29 cellular contexts compared by ENCODE assay signal in the genomic region with DNA sequence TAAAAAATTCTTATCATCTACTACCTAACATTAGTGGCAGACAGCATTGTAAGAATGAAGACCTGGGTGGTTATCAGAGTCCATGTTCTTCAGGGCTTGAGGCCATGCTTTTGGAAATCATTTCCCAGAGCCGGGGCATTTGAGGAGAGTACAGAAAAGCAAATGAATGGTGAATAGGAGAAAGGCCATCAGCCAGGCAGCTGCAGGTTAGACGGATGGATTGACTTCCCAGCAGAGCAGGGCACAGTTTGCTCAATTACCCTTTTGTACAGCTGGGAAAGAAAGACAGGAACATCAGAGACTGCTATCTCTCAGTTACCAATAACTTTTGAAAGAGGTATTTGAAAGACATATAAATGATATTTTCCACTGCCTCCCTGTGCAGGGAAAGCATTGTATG.
A peak's percentile ranks its signal among the peaks of the same experiment; 100 is the strongest.
DNase-seq lines count a peak whose midpoint lies in the region; ATAC-seq, FAIRE-seq and TF ChIP-seq lines count a peak whose summit lies in the region.
"Had no signal": no experiment of that assay in that cellular context is flagged by ENCODE, and none has a peak within 500 bp of the region (broad histone marks: within the 10 kb centered on the region; RNA-seq: fewer than 3 reads in every experiment).

No MANE protein-coding gene starts in this region.

- H3K4me1 ChIP-seq in HepG2 (ENCODE audit: insufficient read depth, low read length) (peaks cover 54% of the 10 kb centered on the region), aorta (ENCODE audit: control insufficient read depth in 1 of 2, insufficient read depth in 2 of 2, low read length in 2 of 2) (peaks cover 2 to 3% of the 10 kb centered on the region in 2 donors)
- H3K4me1 ChIP-seq: colonic mucosa, Peyer's patch had no signal

- BruUV-seq in HepG2 (replicated peaks; lab: Mats Ljungman, UMichigan), result no TSS peak

- TF ChIP-seq EP300 in HepG2 (IDR thresholded peaks at IDR 0.05; ENCODE audit: low read depth in 2 of 2, low read length in 2 of 2), result peak in 1 of 2 experiments; percentile 20; a peak in 1 of 4 replicates
- TF ChIP-seq EP300 in HepG2 (CRISPR knock-in tag; IDR thresholded peaks at IDR 0.05; ENCODE audit: borderline replicate concordance), result no peak

- H3K36me3 ChIP-seq in HepG2 (replicated peaks in 1 of 2; ENCODE audit: control insufficient read depth in 1 of 2, insufficient read depth in 2 of 2, low read length in 2 of 2), result no peaks in the 10 kb centered on the region
- no peaks in the 10 kb centered on the region for H3K36me3 ChIP-seq in aorta (ENCODE audit: control insufficient read depth in 1 of 2, insufficient read depth in 2 of 2, low read length in 1 of 2)
- H3K36me3 ChIP-seq: cardiac muscle cell, colonic mucosa, ovary, Peyer's patch, stomach, tibial artery, WERI-Rb-1 had no signal

- H3K27me3 Mint-ChIP-seq in osteocyte (ENCODE audit: unreplicated experiment) (no peaks in the 10 kb centered on the region), HFFc6 (ENCODE audit: insufficient read depth) (peaks cover 2% of the 10 kb centered on the region; the same call in 1 of the 2 replicates)
- H3K27me3 Mint-ChIP-seq: activated CD4-positive, alpha-beta T cell treated with anti-CD3 and anti-CD28 coated beads, Interleukin-2, amount 10 ng/mL, durations not matched to agents 7 days and 5 days; activated naive CD8-positive, alpha-beta T cell treated with anti-CD3 and anti-CD28 coated beads, Interleukin-2, amount 10 ng/mL, durations not matched to agents 7 days and 5 days had no signal

- peaks cover 24% of the 10 kb centered on the region for H3K79me2 ChIP-seq in HepG2 (ENCODE audit: insufficient read depth, low read length)

- H3K9me3 Mint-ChIP-seq in osteocyte (ENCODE audit: unreplicated experiment), result no peaks in the 10 kb centered on the region
- H3K9me3 Mint-ChIP-seq in HFFc6, result no peaks in the 10 kb centered on the region
- H3K9me3 Mint-ChIP-seq: activated CD4-positive, alpha-beta T cell treated with anti-CD3 and anti-CD28 coated beads, Interleukin-2, amount 10 ng/mL, durations not matched to agents 7 days and 5 days; activated naive CD8-positive, alpha-beta T cell treated with anti-CD3 and anti-CD28 coated beads, Interleukin-2, amount 10 ng/mL, durations not matched to agents 7 days and 5 days; activated T-cell treated with anti-CD3 and anti-CD28 coated beads, Interleukin-2, amount 50 U/mL, for 24 hours; natural killer cell had no signal

- DNase-seq in DMS53 (lab: John Stamatoyannopoulos, UW) (peak; percentile 39), NCI-H2081 treated with DMSO at 0.1 percent for 48 hours (lab: John Stamatoyannopoulos, UW) (peak; percentile 41), HepG2 (ENCODE audit: low spot score) (no peak), aorta (no peak), DMS 273 (lab: John Stamatoyannopoulos, UW; ENCODE audit: unreplicated experiment) (no peak), osteocyte (ENCODE audit: extremely low spot score, unreplicated experiment) (no peak), HFFc6 (no peak)
- DNase-seq: activated CD4-positive, alpha-beta T cell treated with anti-CD3 and anti-CD28 coated beads, Interleukin-2, amount 10 ng/mL, durations not matched to agents 7 days and 5 days; activated gamma-delta T cell; activated naive CD8-positive, alpha-beta T cell treated with anti-CD3 and anti-CD28 coated beads, Interleukin-2, amount 10 ng/mL, durations not matched to agents 7 days and 5 days; activated T-cell treated with anti-CD3 and anti-CD28 coated beads, Interleukin-2, amount 50 U/mL, for 24 hours; colonic mucosa; effector CD8-positive, alpha-beta T cell; hippocampal formation; mucosa of descending colon; natural killer cell; NCI-H1694 treated with DMSO at 0.1 percent for 48 hours; NCI-H526; ovary; Peyer's patch; retina; small intestine; stimulated activated CD8-positive, alpha-beta memory T cell treated with anti-CD3 and anti-CD28 coated beads, Interleukin-4, amount 100 ng/mL, for 48 hours; stomach; tibial artery; WERI-Rb-1 had no signal

- H3K4me3 Mint-ChIP-seq in osteocyte (ENCODE audit: unreplicated experiment), result no peak overlapping the region
- no peak overlapping the region for H3K4me3 Mint-ChIP-seq in HFFc6
- H3K4me3 Mint-ChIP-seq: activated CD4-positive, alpha-beta T cell treated with anti-CD3 and anti-CD28 coated beads, Interleukin-2, amount 10 ng/mL, durations not matched to agents 7 days and 5 days; activated naive CD8-positive, alpha-beta T cell treated with anti-CD3 and anti-CD28 coated beads, Interleukin-2, amount 10 ng/mL, durations not matched to agents 7 days and 5 days; activated T-cell treated with anti-CD3 and anti-CD28 coated beads, Interleukin-2, amount 50 U/mL, for 24 hours; natural killer cell had no signal

- intact Hi-C loops in HepG2 (cut with micrococcal nuclease; ENCODE audit: unreplicated experiment) (loop anchor here (2.0 to 5.0 kb wide), 2 partner anchors 16 to 75 kb away; no protein-coding TSS in a partner anchor), aorta (cut with DNase I) (no loop called here)

- POLR2A ChIA-PET in HepG2 (lab: Yijun Ruan, JAX), result interaction anchor here (1.5 to 3.9 kb wide), 4 partner anchors 9 to 134 kb away, joined by 4 to 99 read pairs (median 36); partner anchors contain the start of gene ALCAM

- no peaks in the 10 kb centered on the region for H4K20me1 ChIP-seq in HepG2 (ENCODE audit: insufficient read depth, low read length)

- TF ChIP-seq RAD21 in HepG2 (CRISPR knock-in tag; IDR thresholded peaks at IDR 0.05), result no peak

- TF ChIP-seq CTCF in HepG2 (CRISPR knock-in tag; IDR thresholded peaks at IDR 0.05) (no peak), osteocyte (IDR thresholded peaks at IDR 0.05) (no peak), HFFc6 (IDR thresholded peaks at IDR 0.05) (no peak)

- peak overlapping the region; percentile 78 for H3K9ac ChIP-seq in HepG2 (ENCODE audit: insufficient read depth, low read depth, low read length)

- H3K27ac ChIP-seq in HepG2 (ENCODE audit: extremely low read length, insufficient read depth, low read length) (peak overlapping the region; percentile 81), aorta (ENCODE audit: low read depth in 1 of 2, low read length in 2 of 2) (peak overlapping the region in 1 of 2 donors; percentile 28)
- H3K27ac ChIP-seq: C4-2B, cardiac muscle cell, colonic mucosa, ovary, Peyer's patch, stomach, tibial artery, WERI-Rb-1 had no signal

- no peaks in the 10 kb centered on the region for H3K9me3 ChIP-seq in HepG2 (ENCODE audit: low read length)
- H3K9me3 ChIP-seq in aorta (ENCODE audit: control insufficient read depth, low read length), result no peaks in the 10 kb centered on the region
- H3K9me3 ChIP-seq: colonic mucosa, mucosa of descending colon, ovary, Peyer's patch, stomach, tibial artery had no signal

- FAIRE-seq in HepG2 (lab: Jason Lieb, UNC), result peak; percentile 60
- FAIRE-seq: astrocyte, small intestine had no signal

- ATAC-seq in HepG2 (peak; percentile 54), aorta (ENCODE audit: low FRiP score) (peak; percentile 15)
- ATAC-seq: mucosa of descending colon, natural killer cell had no signal

- CTCF ChIA-PET in HepG2 (lab: Yijun Ruan, JAX; ENCODE audit: low intra/inter-chr PET ratio, low total read pairs), result interaction anchor here (1.9 kb wide), 1 partner anchor 115 kb away, joined by 4 read pairs; no protein-coding TSS in a partner anchor

- in situ Hi-C loops in HepG2 (cut with HindIII; ENCODE audit: extremely low pct_ligation_motif_present, low pct_unique_long_range_greater_than_20kb), result loop anchor here (25.0 kb wide), 2 partner anchors 290 to 890 kb away; no protein-coding TSS in a partner anchor

- H2AFZ ChIP-seq in HepG2 (ENCODE audit: low read length), result no peak overlapping the region

- H3K27ac Mint-ChIP-seq in osteocyte (ENCODE audit: unreplicated experiment), result no peak overlapping the region
- no peak overlapping the region; the same call in 1 of the 2 replicates for H3K27ac Mint-ChIP-seq in HFFc6
- H3K27ac Mint-ChIP-seq: activated CD4-positive, alpha-beta T cell treated with anti-CD3 and anti-CD28 coated beads, Interleukin-2, amount 10 ng/mL, durations not matched to agents 7 days and 5 days; activated naive CD8-positive, alpha-beta T cell treated with anti-CD3 and anti-CD28 coated beads, Interleukin-2, amount 10 ng/mL, durations not matched to agents 7 days and 5 days; activated T-cell treated with anti-CD3 and anti-CD28 coated beads, Interleukin-2, amount 50 U/mL, for 24 hours; natural killer cell had no signal

- 0% methylated on average over 2 of the region's 2 CpGs for WGBS in HepG2 (ENCODE audit: low lambda C conversion rate)
- 24 to 30% methylated on average over 2 of the region's 2 CpGs for WGBS in aorta, 2 donors

- peaks cover 48% of the 10 kb centered on the region for H3K4me1 Mint-ChIP-seq in osteocyte (ENCODE audit: unreplicated experiment)
- H3K4me1 Mint-ChIP-seq in HFFc6 (ENCODE audit: low read depth), result peaks cover 68% of the 10 kb centered on the region
- H3K4me1 Mint-ChIP-seq: activated CD4-positive, alpha-beta T cell treated with anti-CD3 and anti-CD28 coated beads, Interleukin-2, amount 10 ng/mL, durations not matched to agents 7 days and 5 days; activated naive CD8-positive, alpha-beta T cell treated with anti-CD3 and anti-CD28 coated beads, Interleukin-2, amount 10 ng/mL, durations not matched to agents 7 days and 5 days; natural killer cell had no signal

- no peaks in the 10 kb centered on the region; a peak in 1 of 5 replicates for H3K27me3 ChIP-seq in HepG2 (ENCODE audit: control insufficient read depth in 1 of 2, insufficient read depth in 2 of 2, low read length in 2 of 2)
- no peaks in the 10 kb centered on the region for H3K27me3 ChIP-seq in aorta (ENCODE audit: control insufficient read depth in 1 of 2, insufficient read depth in 2 of 2, low read length in 1 of 2)
- H3K27me3 ChIP-seq: cardiac muscle cell, colonic mucosa, ovary, Peyer's patch, stomach, tibial artery had no signal

- no peak for TF ChIP-seq POLR2A in HepG2 (IDR thresholded peaks at IDR 0.05; ENCODE audit: insufficient read depth in 1 of 2, low read depth in 2 of 2, low read length in 2 of 2)

- H3K36me3 Mint-ChIP-seq in osteocyte (ENCODE audit: unreplicated experiment), result peaks cover under 1% of the 10 kb centered on the region
- H3K36me3 Mint-ChIP-seq in HFFc6 (ENCODE audit: low read depth), result peaks cover 8% of the 10 kb centered on the region
- H3K36me3 Mint-ChIP-seq: activated naive CD8-positive, alpha-beta T cell treated with anti-CD3 and anti-CD28 coated beads, Interleukin-2, amount 10 ng/mL, durations not matched to agents 7 days and 5 days; natural killer cell had no signal

- peak overlapping the region; percentile 87 for H3K4me2 ChIP-seq in HepG2 (ENCODE audit: low read depth, low read length)

- peak overlapping the region in 2 of 3 experiments; percentile 29 to 33; a peak in 2 of 6 replicates for H3K4me3 ChIP-seq in HepG2 (replicated peaks in 1 of 3; ENCODE audit: insufficient read depth in 1 of 3, low read depth in 2 of 3, low read length in 3 of 3)
- no peak overlapping the region for H3K4me3 ChIP-seq in aorta (ENCODE audit: low read length in 2 of 2)
- H3K4me3 ChIP-seq: cardiac muscle cell, colonic mucosa, mucosa of descending colon, ovary, Peyer's patch, stomach, tibial artery had no signal

TF ChIP-seq in HepG2, 621 proteins besides CTCF, POLR2A, EP300 and RAD21 (continues in another document):
- TF ChIP-seq RFX5 (IDR thresholded peaks at IDR 0.05; ENCODE audit: low read depth, low read length), result no peak

Comparison
In these comparisons a context has a peak if more than half of its experiments do, and no peak if none do; other contexts are left out.
1. DNase-seq: peak in DMS53 (single experiment) and NCI-H2081 treated with DMSO at 0.1 percent for 48 hours (single experiment); none in HepG2 (single experiment), aorta (0 of 2), DMS 273 (single experiment), osteocyte (single experiment) and HFFc6 (single experiment).
2. H3K4me3 ChIP-seq: peak in HepG2 (2 of 3); none in aorta (0 of 2).